29 cellular contexts compared by ENCODE assay signal in genomic region chrX:133384454-133384853, GRCh38. TPM values are rescaled to one million over a fixed set of nuclear protein-coding genes. Genes with fewer than 3 reads are reported as not detected.
"Had no signal": no experiment of that assay in that cellular context is flagged by ENCODE, and none has a peak within 500 bp of the region (broad histone marks: within the 10 kb centered on the region; RNA-seq: fewer than 3 reads in every experiment).

No MANE protein-coding gene starts in this region.

- FAIRE-seq: TTC549 had no signal

- ATAC-seq: activated CD8-positive, alpha-beta T cell treated with anti-CD3 and anti-CD28 coated beads, Interleukin-2, amount 10 ng/mL, durations not matched to agents 7 days and 5 days; Panc1; Right ventricle myocardium inferior; T-cell had no signal

- H3K27ac ChIP-seq: brain microvascular endothelial cell, SK-N-MC had no signal

- H3K36me3 Mint-ChIP-seq: activated naive CD8-positive, alpha-beta T cell; T-cell had no signal

- H3K27me3 Mint-ChIP-seq: activated naive CD8-positive, alpha-beta T cell had no signal

- H3K27ac Mint-ChIP-seq: activated CD8-positive, alpha-beta T cell treated with anti-CD3 and anti-CD28 coated beads, Interleukin-2, amount 10 ng/mL, durations not matched to agents 7 days and 5 days; activated naive CD4-positive, alpha-beta T cell treated with anti-CD3 and anti-CD28 coated beads for 36 hours; activated naive CD8-positive, alpha-beta T cell; activated T-cell treated with anti-CD3 and anti-CD28 coated beads, Interleukin-2, amount 50 U/mL, for 24 hours; activated T-helper 1 cell treated with anti-CD3 and anti-CD28 coated beads, Interleukin-12 subunit alpha, Interleukin-12 subunit beta, Interleukin-2, Interleukin-4 antibody, amounts not matched to agents 30 ng/mL and 10 ng/mL and 1 ng/mL, durations not matched to agents 14 hours and 24 hours and 36 hours; T-cell had no signal

- H3K4me1 Mint-ChIP-seq: T-cell had no signal

- H3K4me3 Mint-ChIP-seq: activated CD8-positive, alpha-beta T cell treated with anti-CD3 and anti-CD28 coated beads, Interleukin-2, amount 10 ng/mL, durations not matched to agents 7 days and 5 days; activated naive CD4-positive, alpha-beta T cell treated with anti-CD3 and anti-CD28 coated beads for 36 hours; activated naive CD8-positive, alpha-beta T cell; activated T-cell treated with anti-CD3 and anti-CD28 coated beads, Interleukin-2, amount 50 U/mL, for 24 hours; activated T-helper 1 cell treated with anti-CD3 and anti-CD28 coated beads, Interleukin-12 subunit alpha, Interleukin-12 subunit beta, Interleukin-2, Interleukin-4 antibody, amounts not matched to agents 30 ng/mL and 10 ng/mL and 1 ng/mL, durations not matched to agents 14 hours and 24 hours and 36 hours; T-cell had no signal

- DNase-seq: activated CD4-positive, alpha-beta T cell treated with anti-CD3 and anti-CD28 coated beads, Interleukin-2, amount 50 U/mL, for 1 hour; activated CD4-positive, CD25-positive, alpha-beta regulatory T cell; activated CD8-positive, alpha-beta memory T cell treated with anti-CD3 and anti-CD28 coated beads, Interleukin-2, amount 50 U/mL, for 48 hours; activated CD8-positive, alpha-beta T cell treated with anti-CD3 and anti-CD28 coated beads, Interleukin-2, amount 10 ng/mL, durations not matched to agents 7 days and 5 days; activated effector memory CD4-positive, alpha-beta T cell treated with anti-CD3 and anti-CD28 coated beads, Interleukin-2, amount 50 U/mL, for 16 hours; activated naive CD4-positive, alpha-beta T cell treated with anti-CD3 and anti-CD28 coated beads for 36 hours; activated T-cell treated with anti-CD3 and anti-CD28 coated beads, Interleukin-2, amount 50 U/mL, for 24 hours; amygdala; brain microvascular endothelial cell; cerebellar nuclear complex; MV-4-11; NCI-H1092 treated with DMSO at 0.1 percent for 48 hours; NCI-H1436; NCI-H187; NCI-H2081; NCI-H510A treated with DMSO at 0.1 percent for 48 hours; NCI-H69; NK-92 treated with Interleukin-12 subunit alpha and Interleukin-12 subunit beta, amount 100 ng/mL, for 24 hours; OCI-M1; RPMI8226; T-cell; T-helper 2 cell; T1000 had no signal

- H3K4me3 ChIP-seq: SK-N-MC had no signal

- H3K36me3 ChIP-seq: brain microvascular endothelial cell had no signal

- H3K9me3 Mint-ChIP-seq: activated naive CD4-positive, alpha-beta T cell treated with anti-CD3 and anti-CD28 coated beads for 36 hours; activated T-cell treated with anti-CD3 and anti-CD28 coated beads, Interleukin-2, amount 50 U/mL, for 24 hours; activated T-helper 1 cell treated with anti-CD3 and anti-CD28 coated beads, Interleukin-12 subunit alpha, Interleukin-12 subunit beta, Interleukin-2, Interleukin-4 antibody, amounts not matched to agents 30 ng/mL and 10 ng/mL and 1 ng/mL, durations not matched to agents 14 hours and 24 hours and 36 hours; T-cell had no signal

- H3K27me3 ChIP-seq: brain microvascular endothelial cell had no signal

RNA-seq across cellular contexts. Expression of gene GPC4, which starts 30.8 kb away (rescaled TPM):
- total RNA-seq: activated CD8-positive, alpha-beta T cell treated with anti-CD3 and anti-CD28 coated beads, Interleukin-2, amount 10 ng/mL, durations not matched to agents 7 days and 5 days; activated T-helper 1 cell treated with anti-CD3 and anti-CD28 coated beads, Interleukin-12 subunit alpha, Interleukin-12 subunit beta, Interleukin-2, Interleukin-4 antibody, amounts not matched to agents 30 ng/mL and 10 ng/mL and 1 ng/mL, durations not matched to agents 14 hours and 24 hours and 36 hours had no signal
